ENCODE assay signal across 1 cellular context in genomic region chr20:18973499-18974173, GRCh38.
TF ChIP-seq lines count a peak whose summit lies in the region.

No MANE protein-coding gene starts in this region.

TF ChIP-seq in SK-N-SH, 30 proteins besides CTCF, POLR2A, EP300 and RAD21 (continued from another document):
- TF ChIP-seq USF2 (IDR thresholded peaks at IDR 0.05; ENCODE audit: borderline replicate concordance, low read depth, low read length), result no peak
- no peak for TF ChIP-seq EZH2phosphoT487 (IDR thresholded peaks at IDR 0.05; ENCODE audit: borderline replicate concordance, low read depth)
- TF ChIP-seq SIN3A (IDR thresholded peaks at IDR 0.05; ENCODE audit: borderline replicate concordance, low read depth, low read length), result no peak
- no peak for TF ChIP-seq ELF1 (IDR thresholded peaks at IDR 0.05)
- no peak for TF ChIP-seq FOXJ3 (CRISPR knock-in tag; IDR thresholded peaks at IDR 0.05)
- no peak for TF ChIP-seq TCF12 (IDR thresholded peaks at IDR 0.05)
- no peak for TF ChIP-seq PBX3 (IDR thresholded peaks at IDR 0.05)
- TF ChIP-seq FOSL2 (IDR thresholded peaks at IDR 0.05; ENCODE audit: borderline replicate concordance, low read depth), result no peak
- TF ChIP-seq NFIC (IDR thresholded peaks at IDR 0.05; ENCODE audit: borderline replicate concordance), result no peak
- no peak for TF ChIP-seq YY1 (IDR thresholded peaks at IDR 0.05; ENCODE audit: low read depth)
- no peak for TF ChIP-seq TEAD4 (IDR thresholded peaks at IDR 0.05; ENCODE audit: borderline replicate concordance, insufficient read depth)
